Comparison of ENCODE assay signal across 1 cellular context in genomic region chr10:133260895-133261725, GRCh38.
TF ChIP-seq lines count a peak whose summit lies in the region.

No MANE protein-coding gene starts in this region.

TF ChIP-seq in HEK293, 187 proteins besides CTCF, POLR2A, EP300 and RAD21 (continued from another document):
- TF ChIP-seq SETDB1 (IDR thresholded peaks at IDR 0.05; ENCODE audit: insufficient read length, low read length) (no peak), ZBTB20 (tag by site-specific recombination; IDR thresholded peaks at IDR 0.05) (peak; percentile 12; the same call in 1 of the 2 replicates), ZSCAN23 (tag by site-specific recombination; IDR thresholded peaks at IDR 0.05) (no peak), ZNF830 (tag by site-specific recombination; IDR thresholded peaks at IDR 0.05; ENCODE audit: low read depth) (no peak), ZNF214 (tag by site-specific recombination; IDR thresholded peaks at IDR 0.05; ENCODE audit: borderline replicate concordance) (no peak), SP3 (tag by site-specific recombination; IDR thresholded peaks at IDR 0.05) (no peak), ZNF423 (tag by site-specific recombination; IDR thresholded peaks at IDR 0.05) (peak; percentile 100), ZNF155 (tag by site-specific recombination; IDR thresholded peaks at IDR 0.05) (no peak), ZXDB (tag by site-specific recombination; IDR thresholded peaks at IDR 0.05) (peak; percentile 67), KLF17 (tag by site-specific recombination; IDR thresholded peaks at IDR 0.05) (peak; percentile 59; the same call in 1 of the 2 replicates), SCRT2 (tag by site-specific recombination; IDR thresholded peaks at IDR 0.05) (no peak), ZBTB1 (tag by site-specific recombination; IDR thresholded peaks at IDR 0.05) (no peak), ZNF416 (tag by site-specific recombination; IDR thresholded peaks at IDR 0.05) (no peak), SP7 (tag by site-specific recombination; IDR thresholded peaks at IDR 0.05) (0 out of 2 replicates have a peak, but pooled peaks have one; percentile 17), ZNF585B (tag by site-specific recombination; IDR thresholded peaks at IDR 0.05) (no peak), ZBTB17 (tag by site-specific recombination; IDR thresholded peaks at IDR 0.05) (0 out of 2 replicates have a peak, but pooled peaks have one; percentile 13), HOXD13 (CRISPR knock-in tag; IDR thresholded peaks at IDR 0.05; ENCODE audit: borderline replicate concordance) (no peak), ZNF501 (tag by site-specific recombination; IDR thresholded peaks at IDR 0.05) (no peak), SP2 (tag by site-specific recombination; IDR thresholded peaks at IDR 0.05) (peak; percentile 21; the same call in 1 of the 2 replicates), ZNF211 (tag by site-specific recombination; IDR thresholded peaks at IDR 0.05; ENCODE audit: low read depth) (no peak), ZNF202 (tag by site-specific recombination; IDR thresholded peaks at IDR 0.05; ENCODE audit: borderline replicate concordance) (no peak), ZNF335 (tag by site-specific recombination; conservative IDR thresholded peaks at IDR 0.05) (peak; percentile 50; the same call in 1 of the 2 replicates), ZNF654 (tag by site-specific recombination; IDR thresholded peaks at IDR 0.05; ENCODE audit: low read depth) (no peak), TRIM28 (IDR thresholded peaks at IDR 0.05; ENCODE audit: borderline replicate concordance, low read length) (no peak), ZNF549 (tag by site-specific recombination; IDR thresholded peaks at IDR 0.05) (no peak), KLF16 (tag by site-specific recombination; IDR thresholded peaks at IDR 0.05) (0 out of 2 replicates have a peak, but pooled peaks have one; percentile 32), ZNF174 (tag by site-specific recombination; IDR thresholded peaks at IDR 0.05) (no peak), ZBTB26 (tag by site-specific recombination; optimal IDR thresholded peaks at IDR 0.05) (peak; percentile 81), GLIS1 (tag by site-specific recombination; IDR thresholded peaks at IDR 0.05) (peak; percentile 94), MYNN (tag by site-specific recombination; IDR thresholded peaks at IDR 0.05; ENCODE audit: borderline replicate concordance) (no peak), BCL11B (tag by site-specific recombination; IDR thresholded peaks at IDR 0.05; ENCODE audit: low read depth) (no peak), ZNF324 (tag by site-specific recombination; IDR thresholded peaks at IDR 0.05) (no peak), ZEB2 (tag by site-specific recombination; IDR thresholded peaks at IDR 0.05) (peak; percentile 11; the same call in 1 of the 2 replicates), ZFHX2 (tag by site-specific recombination; conservative IDR thresholded peaks at IDR 0.05) (peak; percentile 75), ZNF274 (IDR thresholded peaks at IDR 0.05; ENCODE audit: low read length) (no peak), ZNF274 (tag by site-specific recombination; IDR thresholded peaks at IDR 0.05; ENCODE audit: borderline replicate concordance) (no peak), ZNF544 (tag by site-specific recombination; IDR thresholded peaks at IDR 0.05) (no peak), ZNF311 (tag by site-specific recombination; IDR thresholded peaks at IDR 0.05; ENCODE audit: borderline replicate concordance) (no peak), ZNF561 (tag by site-specific recombination; IDR thresholded peaks at IDR 0.05; ENCODE audit: borderline replicate concordance) (no peak), ZNF473 (tag by site-specific recombination; IDR thresholded peaks at IDR 0.05) (no peak), ZSCAN18 (tag by site-specific recombination; IDR thresholded peaks at IDR 0.05) (no peak), ZNF23 (tag by site-specific recombination; IDR thresholded peaks at IDR 0.05; ENCODE audit: borderline replicate concordance) (no peak), ZNF791 (tag by site-specific recombination; IDR thresholded peaks at IDR 0.05) (no peak), ZNF133 (tag by site-specific recombination; IDR thresholded peaks at IDR 0.05) (no peak), ZIC2 (tag by site-specific recombination; IDR thresholded peaks at IDR 0.05) (peak; percentile 87), HOXA7 (CRISPR knock-in tag; IDR thresholded peaks at IDR 0.05; ENCODE audit: borderline replicate concordance) (no peak), ZFP37 (tag by site-specific recombination; IDR thresholded peaks at IDR 0.05) (no peak), ZNF510 (tag by site-specific recombination; IDR thresholded peaks at IDR 0.05; ENCODE audit: insufficient replicate concordance) (no peak), ZNF792 (tag by site-specific recombination; IDR thresholded peaks at IDR 0.05) (no peak), FEZF1 (tag by site-specific recombination; IDR thresholded peaks at IDR 0.05) (no peak), EGR2 (tag by site-specific recombination; IDR thresholded peaks at IDR 0.05; ENCODE audit: low read depth) (peak; percentile 70), ZBTB44 (tag by site-specific recombination; IDR thresholded peaks at IDR 0.05) (no peak), MZF1 (tag by site-specific recombination; IDR thresholded peaks at IDR 0.05; ENCODE audit: borderline replicate concordance) (no peak)
- TF ChIP-seq, protein P1, sequence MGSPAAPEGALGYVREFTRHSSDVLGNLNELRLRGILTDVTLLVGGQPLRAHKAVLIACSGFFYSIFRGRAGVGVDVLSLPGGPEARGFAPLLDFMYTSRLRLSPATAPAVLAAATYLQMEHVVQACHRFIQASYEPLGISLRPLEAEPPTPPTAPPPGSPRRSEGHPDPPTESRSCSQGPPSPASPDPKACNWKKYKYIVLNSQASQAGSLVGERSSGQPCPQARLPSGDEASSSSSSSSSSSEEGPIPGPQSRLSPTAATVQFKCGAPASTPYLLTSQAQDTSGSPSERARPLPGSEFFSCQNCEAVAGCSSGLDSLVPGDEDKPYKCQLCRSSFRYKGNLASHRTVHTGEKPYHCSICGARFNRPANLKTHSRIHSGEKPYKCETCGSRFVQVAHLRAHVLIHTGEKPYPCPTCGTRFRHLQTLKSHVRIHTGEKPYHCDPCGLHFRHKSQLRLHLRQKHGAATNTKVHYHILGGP (tag by site-specific recombination; IDR thresholded peaks at IDR 0.05) = no peak
- TF ChIP-seq, protein P2, sequence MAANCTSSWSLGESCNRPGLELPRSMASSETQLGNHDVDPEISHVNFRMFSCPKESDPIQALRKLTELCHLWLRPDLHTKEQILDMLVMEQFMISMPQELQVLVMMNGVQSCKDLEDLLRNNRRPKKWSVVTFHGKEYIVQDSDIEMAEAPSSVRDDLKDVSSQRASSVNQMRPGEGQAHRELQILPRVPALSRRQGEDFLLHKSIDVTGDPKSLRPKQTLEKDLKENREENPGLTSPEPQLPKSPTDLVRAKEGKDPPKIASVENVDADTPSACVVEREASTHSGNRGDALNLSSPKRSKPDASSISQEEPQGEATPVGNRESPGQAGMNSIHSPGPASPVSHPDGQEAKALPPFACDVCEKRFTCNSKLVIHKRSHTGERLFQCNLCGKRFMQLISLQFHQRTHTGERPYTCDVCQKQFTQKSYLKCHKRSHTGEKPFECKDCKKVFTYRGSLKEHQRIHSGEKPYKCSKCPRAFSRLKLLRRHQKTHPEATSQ (tag by site-specific recombination; IDR thresholded peaks at IDR 0.05) = no peak
- TF ChIP-seq, protein P3, sequence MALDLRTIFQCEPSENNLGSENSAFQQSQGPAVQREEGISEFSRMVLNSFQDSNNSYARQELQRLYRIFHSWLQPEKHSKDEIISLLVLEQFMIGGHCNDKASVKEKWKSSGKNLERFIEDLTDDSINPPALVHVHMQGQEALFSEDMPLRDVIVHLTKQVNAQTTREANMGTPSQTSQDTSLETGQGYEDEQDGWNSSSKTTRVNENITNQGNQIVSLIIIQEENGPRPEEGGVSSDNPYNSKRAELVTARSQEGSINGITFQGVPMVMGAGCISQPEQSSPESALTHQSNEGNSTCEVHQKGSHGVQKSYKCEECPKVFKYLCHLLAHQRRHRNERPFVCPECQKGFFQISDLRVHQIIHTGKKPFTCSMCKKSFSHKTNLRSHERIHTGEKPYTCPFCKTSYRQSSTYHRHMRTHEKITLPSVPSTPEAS (tag by site-specific recombination; IDR thresholded peaks at IDR 0.05) = no peak
- TF ChIP-seq, protein P4, sequence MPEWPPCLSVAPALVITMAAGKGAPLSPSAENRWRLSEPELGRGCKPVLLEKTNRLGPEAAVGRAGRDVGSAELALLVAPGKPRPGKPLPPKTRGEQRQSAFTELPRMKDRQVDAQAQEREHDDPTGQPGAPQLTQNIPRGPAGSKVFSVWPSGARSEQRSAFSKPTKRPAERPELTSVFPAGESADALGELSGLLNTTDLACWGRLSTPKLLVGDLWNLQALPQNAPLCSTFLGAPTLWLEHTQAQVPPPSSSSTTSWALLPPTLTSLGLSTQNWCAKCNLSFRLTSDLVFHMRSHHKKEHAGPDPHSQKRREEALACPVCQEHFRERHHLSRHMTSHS (tag by site-specific recombination; IDR thresholded peaks at IDR 0.05) = no peak
- TF ChIP-seq, protein P5, sequence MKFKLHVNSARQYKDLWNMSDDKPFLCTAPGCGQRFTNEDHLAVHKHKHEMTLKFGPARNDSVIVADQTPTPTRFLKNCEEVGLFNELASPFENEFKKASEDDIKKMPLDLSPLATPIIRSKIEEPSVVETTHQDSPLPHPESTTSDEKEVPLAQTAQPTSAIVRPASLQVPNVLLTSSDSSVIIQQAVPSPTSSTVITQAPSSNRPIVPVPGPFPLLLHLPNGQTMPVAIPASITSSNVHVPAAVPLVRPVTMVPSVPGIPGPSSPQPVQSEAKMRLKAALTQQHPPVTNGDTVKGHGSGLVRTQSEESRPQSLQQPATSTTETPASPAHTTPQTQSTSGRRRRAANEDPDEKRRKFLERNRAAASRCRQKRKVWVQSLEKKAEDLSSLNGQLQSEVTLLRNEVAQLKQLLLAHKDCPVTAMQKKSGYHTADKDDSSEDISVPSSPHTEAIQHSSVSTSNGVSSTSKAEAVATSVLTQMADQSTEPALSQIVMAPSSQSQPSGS (tag by site-specific recombination; IDR thresholded peaks at IDR 0.05; ENCODE audit: low read depth) = no peak
TF ChIP-seq in HEK293: peak in this region for 21.
